ENCODE assay signal across 12 cellular contexts in the genomic region with DNA sequence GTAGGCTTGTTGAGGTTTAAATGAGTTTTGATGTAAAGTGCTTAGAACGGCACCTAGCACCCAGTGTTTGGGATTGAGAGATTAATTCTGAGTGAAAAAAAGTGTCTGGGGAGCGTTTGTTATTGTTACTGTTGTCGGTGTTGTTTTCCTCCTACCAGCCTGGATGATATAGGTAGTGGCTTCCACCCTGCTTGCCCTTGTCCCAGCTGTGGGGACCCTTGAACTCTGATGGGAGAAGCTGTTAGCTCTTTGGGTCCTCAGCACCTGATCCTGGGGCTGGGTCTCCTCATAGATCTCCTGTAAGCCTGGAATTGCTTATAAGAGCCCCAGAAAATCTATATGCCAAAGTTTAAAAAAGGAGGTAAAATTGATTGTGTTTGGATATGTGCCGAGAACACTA. TPM values are rescaled to one million over a fixed set of nuclear protein-coding genes. Genes with fewer than 3 reads are reported as not detected.
DNase-seq lines count a peak whose midpoint lies in the region; ATAC-seq and TF ChIP-seq lines count a peak whose summit lies in the region.
"Had no signal": no experiment of that assay in that cellular context is flagged by ENCODE, and none has a peak within 500 bp of the region (broad histone marks: within the 10 kb centered on the region; RNA-seq: fewer than 3 reads in every experiment).

No MANE protein-coding gene starts in this region.

- H3K27me3 ChIP-seq in DOHH2 (ENCODE audit: control insufficient read depth, low read length) (no peaks in the 10 kb centered on the region), gastrocnemius medialis (peaks cover 0 to 4% (median 0%) of the 10 kb centered on the region in 3 donors), A673 (replicated peaks; ENCODE audit: insufficient read depth, low read depth, low read length, poor library complexity) (peaks cover 4% of the 10 kb centered on the region)

- H4K20me1 ChIP-seq in DOHH2 (ENCODE audit: control insufficient read depth, insufficient read depth, low read depth, low read length) = no peaks in the 10 kb centered on the region

- TF ChIP-seq CTCF in DOHH2 (IDR thresholded peaks at IDR 0.05; ENCODE audit: low read depth, low read length, poor library complexity, severe bottlenecking) = no peak
- TF ChIP-seq CTCF in NB4 (IDR thresholded peaks at IDR 0.05; ENCODE audit: low read depth, low read length) = no peak
- TF ChIP-seq CTCF in gastrocnemius medialis (IDR thresholded peaks at IDR 0.05 in 4 of 5, conservative IDR thresholded peaks at IDR 0.05 in 1 of 5) = no peak
- TF ChIP-seq CTCF in A673 (conservative IDR thresholded peaks at IDR 0.05; ENCODE audit: low read depth, low read length) = no peak

- POLR2A ChIA-PET in A673 (lab: Charles Lee; ENCODE audit: low non-redundant PET) = no interaction called here

- peak overlapping the region; percentile 86 for H3K4me2 ChIP-seq in DOHH2 (ENCODE audit: low read length)

- no peak for TF ChIP-seq POLR2A in NB4 (IDR thresholded peaks at IDR 0.05; ENCODE audit: extremely low read depth, insufficient read length)
- TF ChIP-seq POLR2A in gastrocnemius medialis (IDR thresholded peaks at IDR 0.05) = no peak

- no TSS peak for BruUV-seq in A673 (replicated peaks; lab: Mats Ljungman, UMichigan)

- H3F3A ChIP-seq in DOHH2 (ENCODE audit: control insufficient read depth, insufficient read depth) = peaks cover 9% of the 10 kb centered on the region; the same call in 1 of the 2 replicates

- H3K4me1 Mint-ChIP-seq in dendritic cell treated with granulocyte-macrophage colony-stimulating factor and Interleukin-4, amounts not matched to agents 40 ng/mL and 50 ng/mL, for 4 days (ENCODE audit: low read depth) = peaks cover 90% of the 10 kb centered on the region

- H3K9me2 ChIP-seq in DOHH2 (replicated peaks; ENCODE audit: control insufficient read depth, low read length) = no peaks in the 10 kb centered on the region

- H3K27ac Mint-ChIP-seq in dendritic cell treated with granulocyte-macrophage colony-stimulating factor and Interleukin-4, amounts not matched to agents 40 ng/mL and 50 ng/mL, for 4 days = peak overlapping the region; percentile 97
- H3K27ac Mint-ChIP-seq: nephron progenitor cell had no signal

- intact Hi-C loops in dendritic cell treated with granulocyte-macrophage colony-stimulating factor and Interleukin-4, amounts not matched to agents 40 ng/mL and 50 ng/mL, for 4 days (cut with micrococcal nuclease) = loop anchor here (5.0 kb wide), 1 partner anchor 91 kb away; a partner anchor contains a TSS
- intact Hi-C loops in gastrocnemius medialis (cut with DNase I; ENCODE audit: low total_unique reads) = no loop called here
- intact Hi-C loops in A673 (cut with micrococcal nuclease; ENCODE audit: unreplicated experiment) = no loop called here

- peaks cover 60% of the 10 kb centered on the region for H3K36me3 Mint-ChIP-seq in dendritic cell treated with granulocyte-macrophage colony-stimulating factor and Interleukin-4, amounts not matched to agents 40 ng/mL and 50 ng/mL, for 4 days (ENCODE audit: low read depth)

- no peak for DNase-seq in NB4 (ENCODE audit: low read depth)
- DNase-seq in gastrocnemius medialis = no peak
- no peak for DNase-seq in NCI-H1930 (lab: John Stamatoyannopoulos, UW)
- no peak for DNase-seq in NCI-H2029 treated with DMSO at 0.1 percent for 48 hours (lab: John Stamatoyannopoulos, UW)
- DNase-seq in A673 (ENCODE audit: low spot score) = no peak
- DNase-seq: amniotic stem cell, NCI-H2081, nephron progenitor cell had no signal

- in situ Hi-C loops in gastrocnemius medialis (cut with MboI; ENCODE audit: low sequenced_read_pairs in 4 of 4) = loop anchor here in 1 of 4 donors (10.0 kb wide), 1 partner anchor 98 kb away; no protein-coding TSS in a partner anchor

- H3K4me1 ChIP-seq in DOHH2 (ENCODE audit: control insufficient read depth, low read length) (peaks cover 75% of the 10 kb centered on the region), gastrocnemius medialis (peaks cover 38 to 40% of the 10 kb centered on the region in 2 donors), A673 (ENCODE audit: insufficient read depth, low read length, poor library complexity, severe bottlenecking) (peaks cover 8% of the 10 kb centered on the region)

- no peaks in the 10 kb centered on the region for H3K9me3 Mint-ChIP-seq in dendritic cell treated with granulocyte-macrophage colony-stimulating factor and Interleukin-4, amounts not matched to agents 40 ng/mL and 50 ng/mL, for 4 days
- H3K9me3 Mint-ChIP-seq: nephron progenitor cell had no signal

- H3K9me3 ChIP-seq in DOHH2 (ENCODE audit: control insufficient read depth, insufficient read depth, low read length) = no peaks in the 10 kb centered on the region
- H3K9me3 ChIP-seq in gastrocnemius medialis = no peaks in the 10 kb centered on the region
- no peaks in the 10 kb centered on the region for H3K9me3 ChIP-seq in A673 (ENCODE audit: low read depth, low read length, poor library complexity, severe bottlenecking)

- no peaks in the 10 kb centered on the region for H3K27me3 Mint-ChIP-seq in dendritic cell treated with granulocyte-macrophage colony-stimulating factor and Interleukin-4, amounts not matched to agents 40 ng/mL and 50 ng/mL, for 4 days

- H3K27ac ChIP-seq in DOHH2 (ENCODE audit: low read depth, low read length) (peak overlapping the region; percentile 88), gastrocnemius medialis (peak overlapping the region; percentile 62 to 81 (median 74)), A673 (ENCODE audit: low read depth, low read length, poor library complexity, severe bottlenecking) (no peak overlapping the region)

- peak overlapping the region; percentile 95 for H3K4me3 ChIP-seq in DOHH2 (ENCODE audit: low read length)
- H3K4me3 ChIP-seq in NB4 (ENCODE audit: low read depth, low read length) = peak overlapping the region; percentile 27
- H3K4me3 ChIP-seq in gastrocnemius medialis = peak overlapping the region; percentile 17 to 40 (median 27)
- no peak overlapping the region for H3K4me3 ChIP-seq in A673 (ENCODE audit: low read depth, low read length, poor library complexity, severe bottlenecking)

- H3K79me2 ChIP-seq in DOHH2 (ENCODE audit: control insufficient read depth, low read length) = peaks cover 75% of the 10 kb centered on the region

- ATAC-seq in gastrocnemius medialis (no peak), HG03039 (IDR thresholded peaks at IDR 0.05; ENCODE audit: unreplicated experiment) (no peak)

- CTCF ChIA-PET in A673 (lab: Charles Lee) = interaction anchor here (1.1 kb wide), 1 partner anchor 8 kb away, joined by 3 read pairs; no protein-coding TSS in a partner anchor

- H3K36me3 ChIP-seq in DOHH2 (ENCODE audit: control insufficient read depth, low read length) (no peaks in the 10 kb centered on the region), gastrocnemius medialis (no peaks in the 10 kb centered on the region), A673 (ENCODE audit: insufficient read depth, low read length, poor library complexity, severe bottlenecking) (no peaks in the 10 kb centered on the region)

- H3K4me3 Mint-ChIP-seq in dendritic cell treated with granulocyte-macrophage colony-stimulating factor and Interleukin-4, amounts not matched to agents 40 ng/mL and 50 ng/mL, for 4 days = peak overlapping the region; percentile 93
- H3K4me3 Mint-ChIP-seq: nephron progenitor cell had no signal

RNA-seq across cellular contexts. Expression of a gene that starts 4.9 kb away (rescaled TPM):
- total RNA-seq in gastrocnemius medialis (1 to 10 TPM in 3 of 4 donors, under 1 TPM in 1; 0.22 to 5.2 (median 3.0) TPM), A673 (2021) (1.0 and 1.4 TPM in 2 replicates)

RNA-seq across cellular contexts. Expression of a gene that starts 35.3 kb away (rescaled TPM):
- total RNA-seq in gastrocnemius medialis (not detected), A673 (2021) (0.22 TPM in 1 of 2 replicates, not detected in the other)
- total RNA-seq: G401 had no signal
